In the genomic region with DNA sequence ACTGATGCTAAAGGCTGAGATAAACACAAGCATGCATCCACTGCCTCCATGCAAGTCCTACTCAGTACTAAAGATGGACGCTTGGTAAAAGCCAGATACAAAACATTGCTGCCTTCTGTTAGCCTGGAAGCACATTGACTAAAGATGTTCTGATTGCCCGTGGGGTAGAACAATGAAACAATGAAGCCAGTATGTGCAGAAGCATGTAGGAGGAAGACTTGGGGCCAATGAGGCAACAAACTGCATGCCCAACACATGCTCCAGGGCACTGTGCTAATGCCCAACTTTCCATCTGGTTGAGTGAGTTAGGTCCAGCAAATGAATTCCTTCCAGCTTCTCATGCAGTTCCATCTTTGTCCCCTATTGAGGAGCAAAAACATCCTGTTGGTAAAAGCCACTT, we compare ENCODE assay signal across 16 cellular contexts.
DNase-seq lines count a peak whose midpoint lies in the region; ATAC-seq lines count a peak whose summit lies in the region.
"Had no signal": no experiment of that assay in that cellular context is flagged by ENCODE, and none has a peak within 500 bp of the region (broad histone marks: within the 10 kb centered on the region; RNA-seq: fewer than 3 reads in every experiment).

No MANE protein-coding gene starts in this region.

- DNase-seq in Ammon's horn (ENCODE audit: low spot score) (peak; percentile 22), SK-MEL-5 (ENCODE audit: low read depth, low spot score) (peak; percentile 54), globus pallidus (ENCODE audit: low spot score) (peak; percentile 38), sciatic nerve (ENCODE audit: low spot score) (no peak), NAMALWA (ENCODE audit: low spot score) (no peak), kidney tubule cell (ENCODE audit: low spot score) (no peak)
- DNase-seq in activated naive CD8-positive, alpha-beta T cell treated with anti-CD3 and anti-CD28 coated beads for 36 hours = no peak
- DNase-seq: 8988T; AML-193; CD4-positive, CD25-positive, alpha-beta regulatory T cell; DMS153; DMS79 treated with DMSO at 0.1 percent for 48 hours; EL; H9; IMR-90 had no signal

- no peak overlapping the region for H3K27ac Mint-ChIP-seq in activated naive CD8-positive, alpha-beta T cell treated with anti-CD3 and anti-CD28 coated beads for 36 hours
- H3K27ac Mint-ChIP-seq: CD4-positive, CD25-positive, alpha-beta regulatory T cell; GM23338; H9 had no signal

- in situ Hi-C loops in SK-MEL-5 (cut with HindIII; ENCODE audit: low pct_unique_long_range_greater_than_20kb, low sequenced_read_pairs) = no loop called here

- no peaks in the 10 kb centered on the region for H3K36me3 Mint-ChIP-seq in activated naive CD8-positive, alpha-beta T cell treated with anti-CD3 and anti-CD28 coated beads for 36 hours
- H3K36me3 Mint-ChIP-seq: CD4-positive, CD25-positive, alpha-beta regulatory T cell had no signal

- peak; percentile 24 for ATAC-seq in sciatic nerve
- ATAC-seq: GM23338 had no signal

- no peak overlapping the region for H3K4me3 Mint-ChIP-seq in activated naive CD8-positive, alpha-beta T cell treated with anti-CD3 and anti-CD28 coated beads for 36 hours
- H3K4me3 Mint-ChIP-seq: CD4-positive, CD25-positive, alpha-beta regulatory T cell; GM23338; H9 had no signal

- no peaks in the 10 kb centered on the region for H3K9me3 Mint-ChIP-seq in activated naive CD8-positive, alpha-beta T cell treated with anti-CD3 and anti-CD28 coated beads for 36 hours
- H3K9me3 Mint-ChIP-seq: GM23338, H9 had no signal

- intact Hi-C loops in sciatic nerve (cut with DNase I) = loop anchor here (10.0 kb wide), 1 partner anchor 1775 kb away; no protein-coding TSS in a partner anchor

- peaks cover 6% of the 10 kb centered on the region for H3K4me1 Mint-ChIP-seq in activated naive CD8-positive, alpha-beta T cell treated with anti-CD3 and anti-CD28 coated beads for 36 hours
- H3K4me1 Mint-ChIP-seq: H9 had no signal

- H3K27me3 Mint-ChIP-seq in activated naive CD8-positive, alpha-beta T cell treated with anti-CD3 and anti-CD28 coated beads for 36 hours = peaks cover 8% of the 10 kb centered on the region

Comparison
In these comparisons a context has a peak if more than half of its experiments do, and no peak if none do; other contexts are left out.
1. DNase-seq: peak in Ammon's horn (single experiment), SK-MEL-5 (single experiment) and globus pallidus (single experiment); none in sciatic nerve (single experiment), NAMALWA (single experiment), activated naive CD8-positive, alpha-beta T cell treated with anti-CD3 and anti-CD28 coated beads for 36 hours (single experiment) and kidney tubule cell (single experiment).